ENCODE assay signal across 25 cellular contexts in the genomic region with DNA sequence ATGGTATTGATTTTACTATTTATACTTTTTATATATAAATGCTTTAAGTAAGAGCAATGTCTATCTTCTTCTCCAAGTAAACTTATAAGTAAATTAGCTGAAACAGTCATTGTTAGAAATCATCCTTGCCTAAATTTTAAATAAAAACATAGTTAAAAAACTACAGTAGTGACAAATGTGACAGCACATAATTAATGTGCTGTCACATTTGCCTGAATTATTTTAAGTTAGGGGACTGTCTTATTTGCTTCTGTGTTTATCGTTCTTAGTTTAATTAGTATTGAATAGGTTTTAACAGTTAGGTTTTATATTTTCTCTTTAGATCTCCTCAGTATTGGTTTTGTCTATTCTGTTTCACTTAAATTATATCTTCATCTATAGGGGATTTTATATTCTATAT. TPM values are rescaled to one million over a fixed set of nuclear protein-coding genes. Genes with fewer than 3 reads are reported as not detected.
DNase-seq lines count a peak whose midpoint lies in the region; ATAC-seq, FAIRE-seq and TF ChIP-seq lines count a peak whose summit lies in the region.
"Had no signal": no experiment of that assay in that cellular context is flagged by ENCODE, and none has a peak within 500 bp of the region (broad histone marks: within the 10 kb centered on the region; RNA-seq: fewer than 3 reads in every experiment).

No MANE protein-coding gene starts in this region.

- H3K4me2 ChIP-seq in BLaER1 treated with 17β-estradiol and CSF1 and Interleukin-3, amounts not matched to agents 10 nM and 100 nM = no peak overlapping the region; a peak in 1 of 22 replicates
- peak overlapping the region; percentile 28 for H3K4me2 ChIP-seq in Karpas-422 (ENCODE audit: low read depth, low read length, poor library complexity, severe bottlenecking)
- H3K4me2 ChIP-seq in K562 (ENCODE audit: insufficient read depth, low read length) = no peak overlapping the region

- no peak for DNase-seq in Karpas-422
- DNase-seq in K562 (ENCODE audit: extremely low read depth in 1 of 4, low spot score in 3 of 4) = no peak
- DNase-seq in left ventricle myocardium superior = no peak
- no peak for DNase-seq in adrenal gland
- DNase-seq in GM10266 (ENCODE audit: extremely low spot score) = no peak
- DNase-seq: 8988T; AML-193; C1 segment of cervical spinal cord; CD4-positive, alpha-beta memory T cell; CD4-positive, CD25-positive, alpha-beta regulatory T cell; CD8-positive, alpha-beta memory T cell; COR-L47; DMS 273 treated with DMSO at 0.1 percent for 48 hours; DMS153; DMS53; DMS79; DND-41; EL; GDM1 had no signal

- no peaks in the 10 kb centered on the region for H3K9me2 ChIP-seq in Karpas-422 (replicated peaks; ENCODE audit: insufficient read depth, low read length)

- CTCF ChIA-PET in K562 (lab: Yijun Ruan, JAX; ENCODE audit: low intra/inter-chr PET ratio) = no interaction called here

- TF ChIP-seq CTCF in K562 (IDR thresholded peaks at IDR 0.05 in 2 of 3, conservative IDR thresholded peaks at IDR 0.05 in 1 of 3; ENCODE audit: insufficient read depth in 2 of 3, low read depth in 1 of 3, low read length in 3 of 3) (no peak), adrenal gland (IDR thresholded peaks at IDR 0.05) (no peak), GM10266 (IDR thresholded peaks at IDR 0.05; ENCODE audit: control insufficient read depth, insufficient read depth, low read depth, missing control alignments) (no peak)

- intact Hi-C loops in K562 (cut with micrococcal nuclease) (loop anchor here (2.0 kb wide), 1 partner anchor 35 kb away; a partner anchor contains a TSS), left ventricle myocardium superior (cut with micrococcal nuclease) (no loop called here), adrenal gland (cut with DNase I) (no loop called here)

- H2AFZ ChIP-seq in Karpas-422 (ENCODE audit: low read length) (no peak overlapping the region), K562 (ENCODE audit: low read depth, low read length) (no peak overlapping the region)

- peaks cover 0 to 64% (median 3%) of the 10 kb centered on the region in 11 experiments; a peak in 7 of 22 replicates for H4K20me1 ChIP-seq in BLaER1 treated with 17β-estradiol and CSF1 and Interleukin-3, amounts not matched to agents 10 nM and 100 nM
- peaks cover 13% of the 10 kb centered on the region; the same call in 1 of the 2 replicates for H4K20me1 ChIP-seq in Karpas-422 (ENCODE audit: insufficient read depth, low read depth, low read length)
- H4K20me1 ChIP-seq in K562 (replicated peaks; ENCODE audit: control insufficient read depth, insufficient read depth, low read length) = no peaks in the 10 kb centered on the region

- no peak for TF ChIP-seq RAD21 in K562 (CRISPR knock-in tag; conservative IDR thresholded peaks at IDR 0.05 in 1 of 2, IDR thresholded peaks at IDR 0.05 in 1 of 2)

- peak; percentile 47 for FAIRE-seq in A204.1 (lab: Jason Lieb, UNC)
- no peak for FAIRE-seq in K562 (lab: Jason Lieb, UNC)
- FAIRE-seq: A549, GM12891, GM19239 had no signal

- POLR2A ChIA-PET in K562 (lab: Yijun Ruan, JAX) = interaction anchor here (1.4 to 2.0 kb wide), 2 partner anchors 9 to 29 kb away, joined by 3 to 9 read pairs; no protein-coding TSS in a partner anchor

- in situ Hi-C loops in K562 (cut with MboI) = no loop called here

- no peaks in the 10 kb centered on the region for H3K9me3 ChIP-seq in BLaER1 treated with 17β-estradiol and CSF1 and Interleukin-3, amounts not matched to agents 10 nM and 100 nM (replicated peaks in 1 of 11)
- H3K9me3 ChIP-seq in Karpas-422 (ENCODE audit: low read length) (no peaks in the 10 kb centered on the region), K562 (replicated peaks; ENCODE audit: control insufficient read depth, insufficient read depth, low read depth, low read length) (no peaks in the 10 kb centered on the region), adrenal gland (replicated peaks in 1 of 3) (no peaks in the 10 kb centered on the region)
- H3K9me3 ChIP-seq: A549 had no signal

- H3K4me1 ChIP-seq in BLaER1 treated with 17β-estradiol and CSF1 and Interleukin-3, amounts not matched to agents 10 nM and 100 nM = peaks cover 5 to 82% (median 30%) of the 10 kb centered on the region in 10 experiments; a peak in 18 of 20 replicates
- H3K4me1 ChIP-seq in Karpas-422 (ENCODE audit: low read length) (peaks cover 43% of the 10 kb centered on the region), K562 (replicated peaks in 1 of 2; ENCODE audit: control insufficient read depth in 2 of 2, insufficient read depth in 2 of 2, low read length in 2 of 2) (peaks cover 6 to 52% of the 10 kb centered on the region in 2 experiments; a peak in 4 of 5 replicates), adrenal gland (replicated peaks in 1 of 2) (peaks cover 25 to 52% of the 10 kb centered on the region in 2 donors)

- no peak overlapping the region for H3K9ac ChIP-seq in BLaER1 treated with 17β-estradiol and CSF1 and Interleukin-3, amounts not matched to agents 10 nM and 100 nM
- H3K9ac ChIP-seq in Karpas-422 (ENCODE audit: low read length) = no peak overlapping the region
- peak overlapping the region in 1 of 2 experiments; percentile 48; a peak in 1 of 4 replicates for H3K9ac ChIP-seq in K562 (ENCODE audit: insufficient read depth in 1 of 2, low read depth in 2 of 2, low read length in 2 of 2)

- H3K79me2 ChIP-seq in Karpas-422 (ENCODE audit: low read length) (peaks cover 97% of the 10 kb centered on the region), K562 (ENCODE audit: control insufficient read depth, insufficient read depth, low read length) (peaks cover 83% of the 10 kb centered on the region)

- no peak for TF ChIP-seq EP300 in K562 (IDR thresholded peaks at IDR 0.05; ENCODE audit: low read length)

- BruUV-seq in K562 (replicated peaks; lab: Mats Ljungman, UMichigan) = no TSS peak

- peaks cover 0 to 13% (median 4%) of the 10 kb centered on the region in 11 experiments; a peak in 6 of 22 replicates for H3K36me3 ChIP-seq in BLaER1 treated with 17β-estradiol and CSF1 and Interleukin-3, amounts not matched to agents 10 nM and 100 nM
- H3K36me3 ChIP-seq in Karpas-422 (ENCODE audit: insufficient read depth, low read length) (no peaks in the 10 kb centered on the region), K562 (ENCODE audit: control insufficient read depth, insufficient read depth, low read length) (0 out of 3 replicates have a peak, but pooled peaks cover 5% of the 10 kb centered on the region), adrenal gland (replicated peaks in 1 of 2) (no peaks in the 10 kb centered on the region)

- WGBS in K562 (ENCODE audit: insufficient coverage, low coverage, missing lambda C conversion rate) = 12% methylated on average over 1 of the region's 1 CpG
- 58 to 67% (median 61%) methylated on average over 1 of the region's 1 CpG for WGBS in adrenal gland, 4 donors

- TF ChIP-seq POLR2A in K562 (conservative IDR thresholded peaks at IDR 0.05) (no peak), adrenal gland (IDR thresholded peaks at IDR 0.05) (no peak)

- H3K4me3 ChIP-seq in BLaER1 treated with 17β-estradiol and CSF1 and Interleukin-3, amounts not matched to agents 10 nM and 100 nM = no peak overlapping the region
- no peak overlapping the region for H3K4me3 ChIP-seq in Karpas-422 (ENCODE audit: low read length)
- no peak overlapping the region for H3K4me3 ChIP-seq in K562
- H3K4me3 ChIP-seq in adrenal gland = no peak overlapping the region
- H3K4me3 ChIP-seq: A549 had no signal

- no peaks in the 10 kb centered on the region for H3K9me1 ChIP-seq in K562 (ENCODE audit: control insufficient read depth, insufficient read depth, low read length)

- ATAC-seq in K562 (no peak), left ventricle myocardium superior (no peak), HG02623 (IDR thresholded peaks at IDR 0.05; ENCODE audit: unreplicated experiment) (no peak)

- H3K27me3 ChIP-seq in BLaER1 treated with 17β-estradiol and CSF1 and Interleukin-3, amounts not matched to agents 10 nM and 100 nM = no peaks in the 10 kb centered on the region
- H3K27me3 ChIP-seq in Karpas-422 (ENCODE audit: low read length) (no peaks in the 10 kb centered on the region), K562 (ENCODE audit: control insufficient read depth in 2 of 2, insufficient read depth in 2 of 2, low read length in 2 of 2) (no peaks in the 10 kb centered on the region), adrenal gland (no peaks in the 10 kb centered on the region)

- peak overlapping the region in 6 of 11 experiments; percentile 45 to 93 (median 86); a peak in 11 of 22 replicates for H3K27ac ChIP-seq in BLaER1 treated with 17β-estradiol and CSF1 and Interleukin-3, amounts not matched to agents 10 nM and 100 nM
- H3K27ac ChIP-seq in Karpas-422 (ENCODE audit: low read length) (0 out of 2 replicates have a peak overlapping the region, but pooled peaks have one; percentile 33), K562 (ENCODE audit: extremely low read depth, low read depth, low read length) (peak overlapping the region; percentile 78; the same call in 2 of the 3 replicates), adrenal gland (no peak overlapping the region)
- H3K27ac ChIP-seq: A549 had no signal

RNA-seq across cellular contexts. Expression of a gene that starts 36.1 kb away (rescaled TPM):
- total RNA-seq in Karpas-422 (2014; rRNA removed; shearing (Covaris generic); ENCODE audit: low replicate concordance) = 44.8 and 63.6 TPM in 2 replicates
- total RNA-seq in K562 (2011; cell fraction: chromatin; rRNA removed; ENCODE audit: low replicate concordance) = 45.2 and 144 TPM in 2 replicates
- total RNA-seq in K562 (2011; cell fraction: nucleolus; rRNA removed) = 33.2 and 46.8 TPM in 2 replicates
- total RNA-seq in K562 (2011; cell fraction: nucleoplasm; rRNA removed) = 77.5 and 135 TPM in 2 replicates
- total RNA-seq in K562 (2014; rRNA removed) (27.5 and 28.3 TPM in 2 replicates), K562 (2014; rRNA removed; fragmentation: Illumina TruSeq; extraction: Trizol) (38.1 and 46.8 TPM in 2 replicates), K562 (2015; rRNA removed; fragmentation: Illumina TruSeq; extraction: Trizol) (34.1 and 35.0 TPM in 2 replicates), K562 (2021) (50.7 and 59.3 TPM in 2 replicates), left ventricle myocardium superior (263 TPM), adrenal gland (100 to 1,000 TPM in 5 of 8 donors, 10 to 100 TPM in 3; 56.4 to 134 (median 105) TPM)
- polyA plus RNA-seq in K562 (2011; rRNA removed) (22.4 and 25.8 TPM in 2 replicates), K562 (2014; fragmentation: Illumina TruSeq; extraction: Trizol) (25.5 and 30.8 TPM in 2 replicates), K562 (2014; fragmentation: Nextera tagmentation; extraction: Ambion mirVana) (10 to 100 TPM; 12.1 to 12.7 TPM), K562 (2014; rRNA removed) (19.5 and 22.1 TPM in 2 replicates), adrenal gland (10 to 100 TPM; 18.9 to 68.6 (median 23.0) TPM)
- 10.3 and 16.2 TPM in 2 replicates for polyA plus RNA-seq in K562 (2011; cell fraction: cytosol; rRNA removed)
- 28.9 and 35.1 TPM in 2 replicates for polyA plus RNA-seq in K562 (2011; cell fraction: nucleus; rRNA removed)
- 15.7 and 18.8 TPM in 2 replicates for polyA plus RNA-seq in K562 (2012)
- 66.4 and 67.7 TPM in 2 replicates for polyA minus RNA-seq in K562 (2011; rRNA and poly(A)+ RNA removed)
- polyA minus RNA-seq in K562 (2011; cell fraction: cytosol; rRNA and poly(A)+ RNA removed) = 25.0 and 32.3 TPM in 2 replicates
- polyA minus RNA-seq in K562 (2011; cell fraction: nucleus; rRNA and poly(A)+ RNA removed) = 39.9 and 52.4 TPM in 2 replicates

Comparison
In these comparisons a context has a peak if more than half of its experiments do, and no peak if none do; other contexts are left out.
1. H3K27ac ChIP-seq: peak in BLaER1 treated with 17β-estradiol and CSF1 and Interleukin-3, amounts not matched to agents 10 nM and 100 nM (6 of 11), Karpas-422 (single experiment) and K562 (single experiment); none in adrenal gland (0 of 5).